28 cellular contexts compared by ENCODE assay signal in genomic region chr11:59012106-59012941, GRCh38.
DNase-seq lines count a peak whose midpoint lies in the region; TF ChIP-seq lines count a peak whose summit lies in the region.
"Had no signal": no experiment of that assay in that cellular context is flagged by ENCODE, and none has a peak within 500 bp of the region (broad histone marks: within the 10 kb centered on the region; RNA-seq: fewer than 3 reads in every experiment).

No MANE protein-coding gene starts in this region.

- H2BK120ac ChIP-seq in mesendoderm (ENCODE audit: low read depth, low read length), result no peak overlapping the region

- H3K9me3 ChIP-seq in breast epithelium (no peaks in the 10 kb centered on the region), mammary epithelial cell (replicated peaks; ENCODE audit: insufficient read depth, low read length) (no peaks in the 10 kb centered on the region)
- H3K9me3 ChIP-seq: right atrium auricular region, thyroid gland had no signal

- H2BK5ac ChIP-seq in mesendoderm (ENCODE audit: low read length), result no peak overlapping the region

- no peak overlapping the region for H2BK15ac ChIP-seq in mesendoderm (replicated peaks; ENCODE audit: low read depth)

- H2AK5ac ChIP-seq in mesendoderm (ENCODE audit: low read length), result no peak overlapping the region

- no peaks in the 10 kb centered on the region for H3K79me2 ChIP-seq in mammary epithelial cell (ENCODE audit: insufficient read depth, low read length)
- H3K79me2 ChIP-seq in mesendoderm (ENCODE audit: control insufficient read depth, insufficient read depth, low read length), result no peaks in the 10 kb centered on the region

- dilution Hi-C loops in mammary epithelial cell (cut with HindIII; ENCODE audit: low sequenced_read_pairs), result no loop called here

- H3K9ac ChIP-seq in mammary epithelial cell (ENCODE audit: insufficient read depth, low read length) (no peak overlapping the region), mesendoderm (ENCODE audit: low read length) (no peak overlapping the region)

- in situ Hi-C loops in mammary epithelial cell (cut with MboI; ENCODE audit: low sequenced_read_pairs in 2 of 2), result no loop called here

- H4K20me1 ChIP-seq in mammary epithelial cell (ENCODE audit: insufficient read depth, low read length), result no peaks in the 10 kb centered on the region

- CTCF ChIA-PET in mammary epithelial cell (lab: Charles Lee; ENCODE audit: low non-redundant PET), result no interaction called here

- H3K36me3 ChIP-seq in breast epithelium, result no peaks in the 10 kb centered on the region
- no peaks in the 10 kb centered on the region for H3K36me3 ChIP-seq in mammary epithelial cell (ENCODE audit: insufficient read depth, low read length)
- no peaks in the 10 kb centered on the region for H3K36me3 ChIP-seq in mesendoderm (ENCODE audit: control insufficient read depth, insufficient read depth, low read length)
- H3K36me3 ChIP-seq: cardiac muscle cell, right atrium auricular region, thyroid gland had no signal

- no peak overlapping the region for H3K4ac ChIP-seq in mesendoderm (ENCODE audit: low read depth, low read length)

- H3K79me1 ChIP-seq in mesendoderm (ENCODE audit: low read length), result no peaks in the 10 kb centered on the region

- H3K4me2 ChIP-seq in mammary epithelial cell (ENCODE audit: insufficient read depth, low read depth, low read length), result no peak overlapping the region
- H3K4me2 ChIP-seq in mesendoderm (ENCODE audit: low read length), result no peak overlapping the region

- BruUV-seq in mammary epithelial cell (replicated peaks; lab: Mats Ljungman, UMichigan), result no TSS peak

- no peak overlapping the region for H3K4me3 ChIP-seq in breast epithelium
- H3K4me3 ChIP-seq in mammary epithelial cell (replicated peaks in 1 of 3; ENCODE audit: insufficient read depth in 1 of 3, low read depth in 2 of 3, low read length in 3 of 3), result no peak overlapping the region
- H3K4me3 ChIP-seq in mesendoderm (ENCODE audit: low read length), result no peak overlapping the region
- H3K4me3 ChIP-seq: cardiac muscle cell, right atrium auricular region, thyroid gland had no signal

- TF ChIP-seq CTCF in breast epithelium (IDR thresholded peaks at IDR 0.05) (no peak), mammary epithelial cell (conservative IDR thresholded peaks at IDR 0.05 in 1 of 2, IDR thresholded peaks at IDR 0.05 in 1 of 2; ENCODE audit: extremely low read depth in 1 of 2, insufficient read depth in 1 of 2, low read depth in 1 of 2, low read length in 2 of 2) (no peak), VCaP (conservative IDR thresholded peaks at IDR 0.05) (no peak)

- WGBS in mammary epithelial cell (ENCODE audit: low coverage, missing lambda C conversion rate), result 50% methylated on average over 5 of the region's 5 CpGs
- WGBS in mesendoderm (ENCODE audit: extremely low coverage, insufficient coverage, low lambda C conversion rate), result no CpG with 5 or more reads among the region's 5 CpGs

- H3K27me3 ChIP-seq in breast epithelium (no peaks in the 10 kb centered on the region), mammary epithelial cell (ENCODE audit: insufficient read depth, low read length) (no peaks in the 10 kb centered on the region), mesendoderm (ENCODE audit: insufficient read depth, low read length, poor library complexity) (no peaks in the 10 kb centered on the region)
- H3K27me3 ChIP-seq: cardiac muscle cell, right atrium auricular region, thyroid gland had no signal

- DNase-seq in breast epithelium (ENCODE audit: low spot score in 2 of 2) (no peak), mammary epithelial cell (no peak), mesendoderm (peak; percentile 0), cerebellar nuclear complex (lab: John Stamatoyannopoulos, UW) (no peak), NCI-H2107 (lab: John Stamatoyannopoulos, UW) (no peak), medulla oblongata (ENCODE audit: extremely low spot score) (no peak)
- no peak for DNase-seq in activated effector memory CD4-positive, alpha-beta T cell treated with Interleukin-2 at 50 U/mL for 16 hours
- DNase-seq: activated CD4-positive, alpha-beta T cell treated with anti-CD3 and anti-CD28 coated beads, Interleukin-2, amount 10 ng/mL, durations not matched to agents 7 days and 5 days; activated CD8-positive, alpha-beta memory T cell treated with anti-CD3 and anti-CD28 coated beads, Interleukin-2, amount 10 ng/mL, durations not matched to agents 7 days and 5 days; activated naive CD4-positive, alpha-beta T cell treated with anti-CD3 and anti-CD28 coated beads, Interleukin-2, amount 50 U/mL, for 16 hours; activated T-cell treated with anti-CD3 and anti-CD28 coated beads, Interleukin-2, amount 50 U/mL, for 72 hours; amygdala; glutamatergic neuron; HCEC 1CT; natural killer cell; NCI-H1105 treated with DMSO at 0.1 percent for 48 hours; NCI-H2029 treated with DMSO at 0.1 percent for 48 hours; NCI-H226; PC-3; Right ventricle myocardium superior; stimulated activated CD4-positive, alpha-beta T cell treated with anti-CD3 and anti-CD28 coated beads, Interleukin-12 subunit alpha, Interleukin-12 subunit beta, amount 100 ng/mL, for 4 hours; stimulated activated CD4-positive, alpha-beta T cell treated with anti-CD3 and anti-CD28 coated beads, Interleukin-4, amount 100 ng/mL, for 4 hours; stimulated activated naive CD8-positive, alpha-beta T cell treated with anti-CD3 and anti-CD28 coated beads, Interleukin-15, Interleukin-2, amounts not matched to agents 100 U/mL and 50 U/mL, for 24 hours; thyroid gland had no signal

- H2AFZ ChIP-seq in mammary epithelial cell (ENCODE audit: low read depth, low read length), result no peak overlapping the region

- no peak overlapping the region for H3K23ac ChIP-seq in mesendoderm (ENCODE audit: low read length)

- H4K5ac ChIP-seq in mesendoderm (ENCODE audit: low read length), result no peak overlapping the region

- H3K56ac ChIP-seq in mesendoderm (ENCODE audit: low read length), result no peak overlapping the region

- no peak overlapping the region for H4K8ac ChIP-seq in mesendoderm (ENCODE audit: low read depth, low read length)

- TF ChIP-seq POLR2A in breast epithelium (IDR thresholded peaks at IDR 0.05), result no peak

- peak overlapping the region; percentile 14 for H3K18ac ChIP-seq in mesendoderm (ENCODE audit: low read length)

- H3K4me1 ChIP-seq in breast epithelium (no peaks in the 10 kb centered on the region), mammary epithelial cell (ENCODE audit: insufficient read depth, low read length) (no peaks in the 10 kb centered on the region), mesendoderm (ENCODE audit: control insufficient read depth, low read depth, low read length) (peaks cover 2% of the 10 kb centered on the region)
- H3K4me1 ChIP-seq: right atrium auricular region, thyroid gland had no signal

- H3K27ac ChIP-seq in breast epithelium (peak overlapping the region; percentile 37 to 55), mammary epithelial cell (ENCODE audit: insufficient read depth, low read depth, low read length) (no peak overlapping the region), VCaP (peak overlapping the region; percentile 96), mesendoderm (ENCODE audit: low read depth, low read length) (no peak overlapping the region)
- H3K27ac ChIP-seq: cardiac muscle cell, HL-60, right atrium auricular region, thyroid gland had no signal

- intact Hi-C loops in breast epithelium (cut with DNase I; ENCODE audit: low total_unique reads), result no loop called here
- intact Hi-C loops in mammary epithelial cell (cut with micrococcal nuclease), result no loop called here

Comparison
In these comparisons a context has a peak if more than half of its experiments do, and no peak if none do; other contexts are left out.
1. H3K27ac ChIP-seq: peak in breast epithelium (2 of 2) and VCaP (single experiment); none in mammary epithelial cell (single experiment) and mesendoderm (single experiment).